ENCODE assay signal across 17 cellular contexts in genomic region chr2:4475618-4476017, GRCh38.
"Had no signal": no experiment of that assay in that cellular context is flagged by ENCODE, and none has a peak within 500 bp of the region (broad histone marks: within the 10 kb centered on the region; RNA-seq: fewer than 3 reads in every experiment).

No MANE protein-coding gene starts in this region.

- H3K36me3 ChIP-seq: stomach, suprapubic skin, thoracic aorta, thyroid gland, tibial artery, tibial nerve, transverse colon, upper lobe of left lung, upper lobe of right lung, uterus, vagina had no signal

- H3K9me3 ChIP-seq: suprapubic skin, testis, thoracic aorta, thyroid gland, tibial artery, upper lobe of left lung, upper lobe of right lung, uterus, vagina had no signal

- H3K27ac ChIP-seq: stomach, suprapubic skin, testis, thoracic aorta, thyroid gland, tibial artery, tibial nerve, transverse colon, upper lobe of left lung, upper lobe of right lung, uterus, vagina had no signal

- H3K27me3 ChIP-seq: stomach, suprapubic skin, testis, thyroid gland, tibial artery, tibial nerve, transverse colon, upper lobe of left lung, upper lobe of right lung, uterus, vagina had no signal

- H3K4me3 ChIP-seq: stomach, suprapubic skin, testis, thoracic aorta, thyroid gland, tibial artery, tibial nerve, transverse colon, upper lobe of left lung, upper lobe of right lung, uterus, vagina had no signal

- ATAC-seq: stimulated activated effector memory CD8-positive, alpha-beta T cell treated with anti-CD3 and anti-CD28 coated beads, Interleukin-12 subunit alpha, Interleukin-12 subunit beta, amount 100 ng/mL, for 72 hours; stimulated activated memory B cell treated with anti-CD40 and anti-IgM and Interleukin-4, amounts not matched to agents 10 μg/mL and 1 μg/mL and 100 μg/mL, for 72 hours; stimulated activated naive B cell treated with anti-CD40 and anti-IgM and Interleukin-4, amounts not matched to agents 10 μg/mL and 1 μg/mL and 100 μg/mL, for 72 hours; stimulated activated naive CD8-positive, alpha-beta T cell treated with anti-CD3 and anti-CD28 coated beads, Interleukin-15, amount 100 ng/mL, for 72 hours; stimulated activated naive CD8-positive, alpha-beta T cell treated with anti-CD3 and anti-CD28 coated beads, Interleukin-15, Interleukin-2, amounts not matched to agents 100 U/mL and 50 U/mL, for 24 hours; upper lobe of right lung had no signal
